Comparison of ENCODE assay signal across 8 cellular contexts in genomic region chr4:1290165-1290977, GRCh38. TPM values are rescaled to one million over a fixed set of nuclear protein-coding genes. Genes with fewer than 3 reads are reported as not detected.
DNase-seq lines count a peak whose midpoint lies in the region; ATAC-seq and TF ChIP-seq lines count a peak whose summit lies in the region.

No MANE protein-coding gene starts in this region.

- peak; percentile 9 for ATAC-seq in GM18867 (IDR thresholded peaks at IDR 0.05; ENCODE audit: unreplicated experiment)
- peak; percentile 51 for ATAC-seq in mucosa of descending colon
- no peak for ATAC-seq in HG02678 (IDR thresholded peaks at IDR 0.05; ENCODE audit: unreplicated experiment)
- ATAC-seq in HG02970 (IDR thresholded peaks at IDR 0.05; ENCODE audit: low FRiP score, unreplicated experiment) = no peak

- CTCF ChIA-PET in AG04449 (lab: Yijun Ruan, JAX) = interaction anchor here (0.9 to 3.3 kb wide), 5 partner anchors 9 to 159 kb away, joined by 3 to 14 read pairs (median 3); no protein-coding TSS in a partner anchor

- POLR2A ChIA-PET in AG04449 (lab: Yijun Ruan, JAX) = interaction anchor here (0.8 to 2.2 kb wide), 4 partner anchors 10 to 74 kb away, joined by 3 to 10 read pairs (median 6); no protein-coding TSS in a partner anchor

- peak overlapping the region; percentile 79 for H3K4me3 ChIP-seq in AG04449 (ENCODE audit: low read depth, low read length)
- peak overlapping the region; percentile 80 for H3K4me3 ChIP-seq in coronary artery
- peak overlapping the region; percentile 99 for H3K4me3 ChIP-seq in mucosa of descending colon

- H3K36me3 ChIP-seq in mucosa of descending colon (ENCODE audit: low read depth) = no peaks in the 10 kb centered on the region

- peak overlapping the region; percentile 72 to 88 for H3K27ac ChIP-seq in coronary artery

- peaks cover 31% of the 10 kb centered on the region for H3K4me1 ChIP-seq in mucosa of descending colon (ENCODE audit: low read depth)

- TF ChIP-seq CTCF in AG04449 (IDR thresholded peaks at IDR 0.05; ENCODE audit: insufficient read depth, low read length, missing control alignments) (no peak), coronary artery (IDR thresholded peaks at IDR 0.05) (no peak), mucosa of descending colon (IDR thresholded peaks at IDR 0.05) (no peak)

- H3K9me3 ChIP-seq in mucosa of descending colon = no peaks in the 10 kb centered on the region

- no peak for DNase-seq in AG04449 (ENCODE audit: low read depth, low spot score)
- DNase-seq in NAMALWA (ENCODE audit: low spot score) = peak; percentile 36
- no peak for DNase-seq in coronary artery (ENCODE audit: low spot score)
- peak in 2 of 3 donors; percentile 69 to 70 for DNase-seq in mucosa of descending colon
- no peak for DNase-seq in posterior vena cava (ENCODE audit: low spot score)

- intact Hi-C loops in mucosa of descending colon (cut with DNase I, micrococcal nuclease) (no loop called here), posterior vena cava (cut with DNase I) (no loop called here)

RNA-seq across cellular contexts. Expression of gene MAEA, which starts 0.7 kb away (rescaled TPM):
- total RNA-seq in mucosa of descending colon = 100 to 1,000 TPM in 1 of 3 donors, 10 to 100 TPM in 2; 75.5 to 112 (median 98.4) TPM
- total RNA-seq in posterior vena cava = 10 to 100 TPM; 37.5 to 43.7 TPM

RNA-seq across cellular contexts. Expression of gene CTBP1, which starts 41.4 kb away (rescaled TPM):
- 100 to 1,000 TPM; 151 to 188 (median 168) TPM for total RNA-seq in mucosa of descending colon
- total RNA-seq in posterior vena cava = 100 to 1,000 TPM; 109 to 113 TPM

RNA-seq across cellular contexts. Expression of gene UVSSA, which starts 56.6 kb away (rescaled TPM):
- total RNA-seq in mucosa of descending colon (10 to 100 TPM; 31.7 to 39.9 (median 36.8) TPM), posterior vena cava (10 to 100 TPM; 14.3 to 14.7 TPM)

Comparison
In these comparisons a context has a peak if more than half of its experiments do, and no peak if none do; other contexts are left out.
1. DNase-seq: peak in NAMALWA (single experiment) and mucosa of descending colon (2 of 3); none in AG04449 (single experiment), coronary artery (single experiment) and posterior vena cava (single experiment).
2. ATAC-seq: peak in GM18867 (single experiment) and mucosa of descending colon (single experiment); none in HG02678 (single experiment) and HG02970 (single experiment).
3. Peak in every context shown above with its lines, with median percentiles within 50 percentile points of each other: H3K4me3 ChIP-seq.